Comparison of ENCODE assay signal across 10 cellular contexts in the genomic region with DNA sequence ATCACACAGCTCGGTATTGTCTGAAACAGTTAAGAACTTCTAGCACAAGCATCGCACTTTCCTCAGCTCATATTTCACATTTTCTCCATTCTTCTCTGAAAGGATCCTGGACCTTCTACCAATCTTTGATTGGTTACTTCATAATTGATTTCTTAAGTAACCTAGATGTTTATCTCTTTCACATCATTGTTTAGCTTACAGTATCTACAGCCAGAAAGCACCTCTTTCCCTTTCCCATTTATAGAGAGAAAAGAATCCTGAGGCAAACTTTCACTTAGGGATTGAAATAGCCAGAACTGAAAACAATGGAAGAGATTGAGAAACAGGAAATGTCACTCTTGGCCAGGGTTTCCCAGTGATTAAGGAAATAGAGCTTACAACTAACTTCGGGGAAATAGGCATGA. TPM values are rescaled to one million over a fixed set of nuclear protein-coding genes. Genes with fewer than 3 reads are reported as not detected.
DNase-seq lines count a peak whose midpoint lies in the region; ATAC-seq and TF ChIP-seq lines count a peak whose summit lies in the region.
"Had no signal": no experiment of that assay in that cellular context is flagged by ENCODE, and none has a peak within 500 bp of the region (broad histone marks: within the 10 kb centered on the region; RNA-seq: fewer than 3 reads in every experiment).

No MANE protein-coding gene starts in this region.

- H3K27ac ChIP-seq in right lobe of liver, result peak overlapping the region in 2 of 3 donors; percentile 5 to 65
- peak overlapping the region in 4 of 5 donors; percentile 4 to 81 (median 74) for H3K27ac ChIP-seq in stomach
- H3K27ac ChIP-seq in SJCRH30, result no peak overlapping the region

- ATAC-seq in right lobe of liver (peak; percentile 50 to 75 (median 55)), HG03378 (IDR thresholded peaks at IDR 0.05; ENCODE audit: unreplicated experiment) (no peak)
- ATAC-seq: activated T-cell treated with anti-CD3 and anti-CD28 coated beads, Interleukin-2, amount 50 U/mL, for 72 hours had no signal

- intact Hi-C loops in right lobe of liver (cut with DNase I), result no loop called here
- intact Hi-C loops in stomach (cut with DNase I; ENCODE audit: low total_unique reads), result no loop called here

- H3K4me1 ChIP-seq in right lobe of liver (no peaks in the 10 kb centered on the region), stomach (peaks cover 4 to 56% (median 23%) of the 10 kb centered on the region in 4 donors), SJCRH30 (no peaks in the 10 kb centered on the region)

- H3K4me3 ChIP-seq in right lobe of liver, result peak overlapping the region in 1 of 3 donors; percentile 5
- peak overlapping the region; percentile 1 to 47 (median 35) for H3K4me3 ChIP-seq in stomach
- no peak overlapping the region for H3K4me3 ChIP-seq in SJCRH30

- WGBS in right lobe of liver (ENCODE audit: insufficient coverage, low coverage, low lambda C conversion rate, missing lambda C conversion rate), result 29% methylated on average over 3 of the region's 3 CpGs
- 5 to 16% (median 8%) methylated on average over 3 of the region's 3 CpGs for WGBS in stomach, 5 donors

- DNase-seq in HT1080 (ENCODE audit: low read depth) (peak; percentile 23), dermis microvascular lymphatic vessel endothelial cell (ENCODE audit: low read depth in 2 of 2) (peak; percentile 82 to 92), right lobe of liver (no peak), stomach (no peak), iPS-NIHi11 (ENCODE audit: low spot score) (no peak), SJCRH30 (no peak)
- no peak for DNase-seq in NK-92 treated with Interleukin-12 subunit alpha and Interleukin-12 subunit beta, amount 100 ng/mL, for 24 hours (lab: John Stamatoyannopoulos, UW)
- DNase-seq: activated T-cell treated with anti-CD3 and anti-CD28 coated beads, Interleukin-2, amount 50 U/mL, for 72 hours; T-helper 9 cell had no signal

- no peak for TF ChIP-seq POLR2A in right lobe of liver (IDR thresholded peaks at IDR 0.05)
- TF ChIP-seq POLR2A in stomach (IDR thresholded peaks at IDR 0.05), result no peak

- H3K9me3 ChIP-seq in right lobe of liver, result no peaks in the 10 kb centered on the region
- H3K9me3 ChIP-seq in stomach, result no peaks in the 10 kb centered on the region
- no peaks in the 10 kb centered on the region for H3K9me3 ChIP-seq in SJCRH30 (replicated peaks)

- no peak for TF ChIP-seq EP300 in stomach (IDR thresholded peaks at IDR 0.05)

- H3K27me3 ChIP-seq in right lobe of liver (no peaks in the 10 kb centered on the region), stomach (no peaks in the 10 kb centered on the region), SJCRH30 (no peaks in the 10 kb centered on the region)

- no peaks in the 10 kb centered on the region for H3K36me3 ChIP-seq in right lobe of liver
- no peaks in the 10 kb centered on the region for H3K36me3 ChIP-seq in stomach
- H3K36me3 ChIP-seq in SJCRH30, result no peaks in the 10 kb centered on the region

- TF ChIP-seq CTCF in right lobe of liver (IDR thresholded peaks at IDR 0.05) (no peak), stomach (IDR thresholded peaks at IDR 0.05) (no peak)

RNA-seq across cellular contexts. Expression of gene IL33, which starts 2.5 kb away (rescaled TPM):
- total RNA-seq in HT1080 (2014; rRNA removed; shearing (Covaris generic)), result not detected in 2 replicates
- 0.02 and 0.11 TPM in 2 replicates for polyA plus RNA-seq in HT1080 (2015; cell fraction: cytosol; rRNA removed)
- polyA plus RNA-seq in HT1080 (2015; cell fraction: nucleus; rRNA removed), result 0.22 and 0.29 TPM in 2 replicates
- total RNA-seq in dermis microvascular lymphatic vessel endothelial cell, result 2.8 and 9.9 TPM in 2 replicates
- total RNA-seq in right lobe of liver, result 10 to 100 TPM in 3 of 6 experiments, 1 to 10 TPM in 3; 8.4 to 34.1 (median 10.6) TPM
- 100 to 1,000 TPM in 1 of 5 donors, 10 to 100 TPM in 3, 1 to 10 TPM in 1; 2.9 to 189 (median 25.9) TPM for total RNA-seq in stomach
- 10 to 100 TPM; 19.5 to 47.5 (median 27.6) TPM for polyA plus RNA-seq in stomach
- total RNA-seq in SJCRH30 (2014; rRNA removed; shearing (Covaris generic)), result 0.05 and 0.10 TPM in 2 replicates
- total RNA-seq: activated T-cell treated with anti-CD3 and anti-CD28 coated beads, Interleukin-2, amount 50 U/mL, for 72 hours had no signal

Comparison
In these comparisons a context has a peak if more than half of its experiments do, and no peak if none do; other contexts are left out.
1. DNase-seq: peak in HT1080 (single experiment) and dermis microvascular lymphatic vessel endothelial cell (2 of 2); none in right lobe of liver (0 of 3), stomach (single experiment), iPS-NIHi11 (single experiment), SJCRH30 (0 of 2) and NK-92 treated with Interleukin-12 subunit alpha and Interleukin-12 subunit beta, amount 100 ng/mL, for 24 hours (single experiment).